Comparison of ENCODE assay signal across 19 cellular contexts in the genomic region with DNA sequence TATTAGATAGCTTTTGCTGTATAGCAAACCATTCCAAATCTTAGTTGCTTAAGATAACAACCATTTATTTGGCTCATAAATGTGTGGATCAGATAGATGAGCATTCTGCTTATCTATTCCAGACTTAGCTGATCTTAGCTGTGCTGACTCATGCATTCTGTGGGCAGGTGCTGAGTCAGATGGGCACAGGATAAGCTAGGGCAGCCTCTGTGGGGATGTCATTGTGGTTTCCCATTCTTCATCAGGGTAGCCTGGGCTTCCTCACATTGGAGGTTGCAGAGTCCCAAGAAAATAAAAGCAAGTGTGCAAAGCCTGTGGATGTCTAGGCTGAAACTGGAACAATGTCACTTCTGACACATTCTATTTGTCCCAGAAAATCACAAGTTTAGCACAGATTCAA.
DNase-seq lines count a peak whose midpoint lies in the region; FAIRE-seq and TF ChIP-seq lines count a peak whose summit lies in the region.
"Had no signal": no experiment of that assay in that cellular context is flagged by ENCODE, and none has a peak within 500 bp of the region (broad histone marks: within the 10 kb centered on the region; RNA-seq: fewer than 3 reads in every experiment).

No MANE protein-coding gene starts in this region.

- H3K4me2 ChIP-seq in astrocyte (ENCODE audit: low read length) = no peak overlapping the region

- H3K27me3 ChIP-seq in astrocyte (ENCODE audit: insufficient read depth, low read length) = no peaks in the 10 kb centered on the region
- H3K27me3 ChIP-seq: BE2C, esophagus muscularis mucosa, tibial artery had no signal

- H3K79me2 ChIP-seq in astrocyte (ENCODE audit: insufficient read depth, low read length) = no peaks in the 10 kb centered on the region

- H3K4me1 Mint-ChIP-seq in astrocyte (ENCODE audit: low read depth, unreplicated experiment) = no peaks in the 10 kb centered on the region

- H3K36me3 ChIP-seq in astrocyte (ENCODE audit: insufficient read depth, low read length) = no peaks in the 10 kb centered on the region
- H3K36me3 ChIP-seq: BE2C, esophagus muscularis mucosa, tibial artery had no signal

- H3K36me3 Mint-ChIP-seq in astrocyte (ENCODE audit: low read depth, unreplicated experiment) = no peaks in the 10 kb centered on the region

- H4K20me1 ChIP-seq in astrocyte (ENCODE audit: insufficient read depth, low read length) = no peaks in the 10 kb centered on the region

- H3K9me3 Mint-ChIP-seq in astrocyte (ENCODE audit: unreplicated experiment) = peaks cover 16% of the 10 kb centered on the region

- H3K27me3 Mint-ChIP-seq in astrocyte (ENCODE audit: low read depth, unreplicated experiment) = no peaks in the 10 kb centered on the region
- H3K27me3 Mint-ChIP-seq: stimulated activated naive B cell treated with anti-CD40 and anti-IgM and Interleukin-4, amounts not matched to agents 10 μg/mL and 1 μg/mL and 100 μg/mL, for 72 hours had no signal

- no peak overlapping the region for H3K9ac ChIP-seq in astrocyte (ENCODE audit: low read length)

- no peaks in the 10 kb centered on the region for H3K9me3 ChIP-seq in astrocyte (ENCODE audit: insufficient read depth, low read depth, low read length)
- H3K9me3 ChIP-seq: BE2C, esophagus muscularis mucosa had no signal

- H3K27ac ChIP-seq in astrocyte (ENCODE audit: low read depth, low read length) = no peak overlapping the region
- H3K27ac ChIP-seq: esophagus muscularis mucosa, tibial artery had no signal

- TF ChIP-seq CTCF in AG10803 (conservative IDR thresholded peaks at IDR 0.05; ENCODE audit: low read length) (no peak), astrocyte (IDR thresholded peaks at IDR 0.05; ENCODE audit: insufficient read depth, low read depth, low read length) (no peak), GM10266 (IDR thresholded peaks at IDR 0.05; ENCODE audit: control insufficient read depth, insufficient read depth, low read depth, missing control alignments) (no peak)

- DNase-seq in AG10803 (ENCODE audit: low read depth) (peak; percentile 32), HTR-8/SVneo (ENCODE audit: insufficient read length, low spot score) (peak; percentile 4), astrocyte (ENCODE audit: low read depth) (peak; percentile 39), kidney glomerular epithelial cell (lab: John Stamatoyannopoulos, UW) (peak; percentile 19), NCI-H187 (lab: John Stamatoyannopoulos, UW) (no peak), D341Med (ENCODE audit: low spot score) (no peak), GM10266 (ENCODE audit: extremely low spot score) (no peak)
- no peak for DNase-seq in stimulated activated CD4-positive, alpha-beta T cell treated with anti-CD3 and anti-CD28 coated beads, Interleukin-15, amount 100 ng/mL, for 24 hours
- DNase-seq: BE2C; cerebellar nuclear complex; effector CD8-positive, alpha-beta T cell; H7; NCI-H1694 treated with DMSO at 0.1 percent for 48 hours; right cardiac atrium; stimulated activated naive B cell treated with anti-CD40 and anti-IgM and Interleukin-4, amounts not matched to agents 10 μg/mL and 1 μg/mL and 100 μg/mL, for 72 hours; tibial artery had no signal

- no peak overlapping the region for H3K4me3 Mint-ChIP-seq in astrocyte (ENCODE audit: unreplicated experiment)
- H3K4me3 Mint-ChIP-seq: stimulated activated naive B cell treated with anti-CD40 and anti-IgM and Interleukin-4, amounts not matched to agents 10 μg/mL and 1 μg/mL and 100 μg/mL, for 72 hours had no signal

- H3K4me1 ChIP-seq in astrocyte (ENCODE audit: insufficient read depth, low read length) = peaks cover 2% of the 10 kb centered on the region
- H3K4me1 ChIP-seq: BE2C, tibial artery had no signal

- no peak overlapping the region for H2AFZ ChIP-seq in astrocyte (ENCODE audit: low read depth, low read length)

- FAIRE-seq in HTR-8/SVneo (lab: Jason Lieb, UNC) (no peak), astrocyte (lab: Jason Lieb, UNC) (no peak)
- FAIRE-seq: GM12891, GM19239 had no signal

- H3K4me3 ChIP-seq in AG10803 (ENCODE audit: low read length) (no peak overlapping the region), astrocyte (ENCODE audit: insufficient read depth, low read depth, low read length) (no peak overlapping the region)
- H3K4me3 ChIP-seq: esophagus muscularis mucosa, tibial artery had no signal

- no peak overlapping the region for H3K27ac Mint-ChIP-seq in astrocyte (ENCODE audit: unreplicated experiment)
- H3K27ac Mint-ChIP-seq: stimulated activated naive B cell treated with anti-CD40 and anti-IgM and Interleukin-4, amounts not matched to agents 10 μg/mL and 1 μg/mL and 100 μg/mL, for 72 hours had no signal

Comparison
In these comparisons a context has a peak if more than half of its experiments do, and no peak if none do; other contexts are left out.
1. DNase-seq: peak in AG10803 (single experiment), HTR-8/SVneo (single experiment), astrocyte (single experiment) and kidney glomerular epithelial cell (single experiment); none in NCI-H187 (0 of 2), D341Med (single experiment), GM10266 (single experiment) and stimulated activated CD4-positive, alpha-beta T cell treated with anti-CD3 and anti-CD28 coated beads, Interleukin-15, amount 100 ng/mL, for 24 hours (single experiment).